Comparison of ENCODE assay signal across 8 cellular contexts in genomic region chr12:8032242-8033152, GRCh38. TPM values are rescaled to one million over a fixed set of nuclear protein-coding genes. Genes with fewer than 3 reads are reported as not detected.
DNase-seq lines count a peak whose midpoint lies in the region; ATAC-seq lines count a peak whose summit lies in the region.

TSS of gene FOXJ2 (plus strand) at chr12:8032716. CDS start at chr12:8039833, 7,117 bp downstream.

- H3K9me3 ChIP-seq in mononuclear cell (ENCODE audit: low read depth, low read length) = no peaks in the 10 kb centered on the region

- ATAC-seq in GM19025 (IDR thresholded peaks at IDR 0.05; ENCODE audit: low read depth, unreplicated experiment) = peak; percentile 82
- peak; percentile 55 for ATAC-seq in HG03196 (IDR thresholded peaks at IDR 0.05; ENCODE audit: unreplicated experiment)

- H3K27me3 ChIP-seq in mononuclear cell (ENCODE audit: insufficient read depth, low read length) = no peaks in the 10 kb centered on the region

- DNase-seq in Ammon's horn (ENCODE audit: low spot score) (peak; percentile 73), NOMO-1 (lab: John Stamatoyannopoulos, UW; ENCODE audit: unreplicated experiment in 2 of 2) (peak; percentile 40 to 72), epidermal melanocyte (ENCODE audit: insufficient read length, low spot score) (peak; percentile 33)
- DNase-seq in activated CD8-positive, alpha-beta memory T cell treated with anti-CD3 and anti-CD28 coated beads, Interleukin-2, amount 50 U/mL, for 48 hours = peak; percentile 86
- DNase-seq in stimulated activated CD8-positive, alpha-beta memory T cell treated with anti-CD3 and anti-CD28 coated beads, Interleukin-2, amount 100 ng/mL, for 48 hours (ENCODE audit: low read depth in 2 of 2) = peak; percentile 62 to 64

- peak within 1 kb of the TSS; percentile 84 for H3K4me3 ChIP-seq in mononuclear cell (ENCODE audit: low read length)

- H3K4me1 ChIP-seq in mononuclear cell (ENCODE audit: insufficient read depth, low read length) = peaks cover 53% of the 10 kb centered on the region

RNA-seq across cellular contexts. Expression of gene FOXJ2, which starts in this region (rescaled TPM):
- 19.4 TPM for total RNA-seq in mononuclear cell

Comparison
In these comparisons a context has a peak if more than half of its experiments do, and no peak if none do; other contexts are left out.
1. Peak in every context shown above with its lines: DNase-seq, ATAC-seq and H3K4me3 ChIP-seq.
2. DNase-seq: peak in every context shown above with its lines; median percentile 86 in activated CD8-positive, alpha-beta memory T cell treated with anti-CD3 and anti-CD28 coated beads, Interleukin-2, amount 50 U/mL, for 48 hours; 73 in Ammon's horn; 63 in stimulated activated CD8-positive, alpha-beta memory T cell treated with anti-CD3 and anti-CD28 coated beads, Interleukin-2, amount 100 ng/mL, for 48 hours; 56 in NOMO-1; 33 in epidermal melanocyte.